13 cellular contexts compared by ENCODE assay signal in genomic region chr4:2487632-2488031, GRCh38. TPM values are rescaled to one million over a fixed set of nuclear protein-coding genes. Genes with fewer than 3 reads are reported as not detected.
A peak's percentile ranks its signal among the peaks of the same experiment; 100 is the strongest.
DNase-seq lines count a peak whose midpoint lies in the region; ATAC-seq, FAIRE-seq and TF ChIP-seq lines count a peak whose summit lies in the region.
"Had no signal": no experiment of that assay in that cellular context is flagged by ENCODE, and none has a peak within 500 bp of the region (broad histone marks: within the 10 kb centered on the region; RNA-seq: fewer than 3 reads in every experiment).

No MANE protein-coding gene starts in this region.

- H3K27me3 ChIP-seq in esophagus squamous epithelium: no peaks in the 10 kb centered on the region
- H3K27me3 ChIP-seq: Peyer's patch had no signal

- TF ChIP-seq POLR2A in GM12891 (IDR thresholded peaks at IDR 0.05; ENCODE audit: low read depth, low read length) (no peak), esophagus squamous epithelium (IDR thresholded peaks at IDR 0.05) (no peak)

- no peak for TF ChIP-seq CTCF in esophagus squamous epithelium (IDR thresholded peaks at IDR 0.05)

- H3K9me3 Mint-ChIP-seq in dendritic cell treated with granulocyte-macrophage colony-stimulating factor and Interleukin-4, amounts not matched to agents 40 ng/mL and 50 ng/mL, for 4 days: no peaks in the 10 kb centered on the region
- H3K9me3 Mint-ChIP-seq: neural crest cell had no signal

- H3K4me3 Mint-ChIP-seq in dendritic cell treated with granulocyte-macrophage colony-stimulating factor and Interleukin-4, amounts not matched to agents 40 ng/mL and 50 ng/mL, for 4 days: no peak overlapping the region
- H3K4me3 Mint-ChIP-seq: neural crest cell had no signal

- H3K4me1 ChIP-seq in esophagus squamous epithelium: peaks cover 13 to 79% (median 63%) of the 10 kb centered on the region in 3 donors

- FAIRE-seq in GM12891 (lab: Jason Lieb, UNC) (peak; percentile 86), HTR-8/SVneo (lab: Jason Lieb, UNC) (no peak)
- FAIRE-seq: H54 had no signal

- H3K4me3 ChIP-seq in esophagus squamous epithelium: no peak overlapping the region
- H3K4me3 ChIP-seq: Peyer's patch had no signal

- H3K27ac ChIP-seq in esophagus squamous epithelium: no peak overlapping the region

- WGBS in esophagus squamous epithelium, 2 donors: 60 to 87% methylated on average over 6 of the region's 6 CpGs

- DNase-seq in GM12891 (ENCODE audit: insufficient read length, low spot score): peak; percentile 38
- no peak for DNase-seq in esophagus squamous epithelium (lab: John Stamatoyannopoulos, UW)
- DNase-seq in LoVo (ENCODE audit: low spot score): no peak
- DNase-seq in HTR-8/SVneo (ENCODE audit: insufficient read length, low spot score): no peak
- DNase-seq: activated CD4-positive, alpha-beta T cell treated with anti-CD3 and anti-CD28 coated beads, Interleukin-2, amount 50 U/mL, for 48 hours; DMS79; Peyer's patch had no signal

- H3K36me3 Mint-ChIP-seq in dendritic cell treated with granulocyte-macrophage colony-stimulating factor and Interleukin-4, amounts not matched to agents 40 ng/mL and 50 ng/mL, for 4 days (ENCODE audit: low read depth): peaks cover 46% of the 10 kb centered on the region

- peaks cover 0 to 37% (median 14%) of the 10 kb centered on the region in 3 donors for H3K36me3 ChIP-seq in esophagus squamous epithelium

- ATAC-seq in GM19455 (IDR thresholded peaks at IDR 0.05; ENCODE audit: unreplicated experiment) (peak; percentile 54), HG03097 (IDR thresholded peaks at IDR 0.05; ENCODE audit: low FRiP score, unreplicated experiment) (peak; percentile 43), HG03135 (IDR thresholded peaks at IDR 0.05; ENCODE audit: unreplicated experiment) (no peak)

- intact Hi-C loops in dendritic cell treated with granulocyte-macrophage colony-stimulating factor and Interleukin-4, amounts not matched to agents 40 ng/mL and 50 ng/mL, for 4 days (cut with micrococcal nuclease): no loop called here
- intact Hi-C loops in esophagus squamous epithelium (cut with DNase I): no loop called here

- H3K27ac Mint-ChIP-seq in dendritic cell treated with granulocyte-macrophage colony-stimulating factor and Interleukin-4, amounts not matched to agents 40 ng/mL and 50 ng/mL, for 4 days: peak overlapping the region; percentile 3

- H3K4me1 Mint-ChIP-seq in dendritic cell treated with granulocyte-macrophage colony-stimulating factor and Interleukin-4, amounts not matched to agents 40 ng/mL and 50 ng/mL, for 4 days (ENCODE audit: low read depth): peaks cover 70% of the 10 kb centered on the region

- no peaks in the 10 kb centered on the region for H3K9me3 ChIP-seq in esophagus squamous epithelium
- H3K9me3 ChIP-seq: Peyer's patch had no signal

- no peaks in the 10 kb centered on the region for H3K27me3 Mint-ChIP-seq in dendritic cell treated with granulocyte-macrophage colony-stimulating factor and Interleukin-4, amounts not matched to agents 40 ng/mL and 50 ng/mL, for 4 days

TF ChIP-seq in GM12891, 5 proteins besides CTCF, POLR2A, EP300 and RAD21:
- TF ChIP-seq POU2F2 (IDR thresholded peaks at IDR 0.05; ENCODE audit: low read depth, low read length) (0 out of 2 replicates have a peak, but pooled peaks have one; percentile 41), POLR2AphosphoS5 (IDR thresholded peaks at IDR 0.05; ENCODE audit: low read depth, low read length) (no peak)

RNA-seq across cellular contexts. Expression of gene RNF4, which starts 18.7 kb away (rescaled TPM):
- polyA plus RNA-seq in GM12891 (2012; ENCODE audit: low read depth, missing spikeins): 52.9 TPM
- 10 to 100 TPM; 29.6 to 38.1 (median 32.6) TPM for total RNA-seq in esophagus squamous epithelium

RNA-seq across cellular contexts. Expression of gene FAM193A, which starts 48.8 kb away (rescaled TPM):
- polyA plus RNA-seq in GM12891 (2012; ENCODE audit: low read depth, missing spikeins): 12.4 TPM
- 10 to 100 TPM in 3 of 4 donors, 1 to 10 TPM in 1; 9.8 to 18.7 (median 16.4) TPM for total RNA-seq in esophagus squamous epithelium
